ENCODE assay signal across 8 cellular contexts in the genomic region with DNA sequence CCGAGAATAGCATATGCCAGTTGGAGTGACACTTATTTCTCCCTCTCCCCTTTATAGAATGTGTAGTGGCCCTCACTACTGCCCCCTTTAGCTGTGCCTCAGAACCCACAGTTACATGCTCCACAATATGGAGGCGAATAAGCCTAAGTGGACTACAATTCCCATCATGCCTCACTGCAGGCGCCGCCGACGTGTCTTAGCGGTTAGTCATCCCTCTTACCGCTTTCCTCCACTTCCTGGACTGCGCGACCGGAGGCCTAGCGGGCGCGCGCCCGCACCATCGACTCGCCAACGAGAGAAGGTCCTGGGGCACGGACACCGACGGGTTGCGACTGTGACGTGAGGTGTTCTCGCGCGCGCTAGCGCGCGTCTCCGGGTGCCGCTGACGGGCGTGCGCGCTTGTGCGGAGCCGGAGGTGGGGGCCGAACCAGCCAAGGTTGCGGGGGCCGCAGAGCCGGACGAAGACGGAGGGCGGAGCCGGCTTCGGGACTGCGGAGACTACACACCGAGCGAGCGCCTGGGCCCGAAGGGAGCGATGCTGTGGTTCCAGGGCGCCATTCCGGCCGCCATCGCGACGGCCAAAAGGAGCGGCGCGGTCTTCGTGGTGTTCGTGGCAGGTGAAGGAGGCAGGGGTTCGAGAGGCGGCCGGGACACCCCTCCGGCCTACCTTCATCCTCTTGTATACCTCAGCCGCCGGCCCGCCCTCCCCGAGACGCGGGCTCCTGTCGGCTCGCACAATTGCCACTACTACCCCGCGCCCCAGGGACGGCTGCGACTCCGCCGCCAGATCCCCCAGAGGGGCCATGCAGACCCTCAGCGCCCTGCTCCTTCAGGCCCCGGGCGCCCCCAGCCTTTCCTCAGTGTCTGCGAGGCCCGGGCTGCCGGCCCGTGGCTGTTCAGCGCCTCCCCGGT.
DNase-seq lines count a peak whose midpoint lies in the region; ATAC-seq and TF ChIP-seq lines count a peak whose summit lies in the region.

A gene with protein sequence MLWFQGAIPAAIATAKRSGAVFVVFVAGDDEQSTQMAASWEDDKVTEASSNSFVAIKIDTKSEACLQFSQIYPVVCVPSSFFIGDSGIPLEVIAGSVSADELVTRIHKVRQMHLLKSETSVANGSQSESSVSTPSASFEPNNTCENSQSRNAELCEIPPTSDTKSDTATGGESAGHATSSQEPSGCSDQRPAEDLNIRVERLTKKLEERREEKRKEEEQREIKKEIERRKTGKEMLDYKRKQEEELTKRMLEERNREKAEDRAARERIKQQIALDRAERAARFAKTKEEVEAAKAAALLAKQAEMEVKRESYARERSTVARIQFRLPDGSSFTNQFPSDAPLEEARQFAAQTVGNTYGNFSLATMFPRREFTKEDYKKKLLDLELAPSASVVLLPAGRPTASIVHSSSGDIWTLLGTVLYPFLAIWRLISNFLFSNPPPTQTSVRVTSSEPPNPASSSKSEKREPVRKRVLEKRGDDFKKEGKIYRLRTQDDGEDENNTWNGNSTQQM (plus strand): TSS at position 461 of the 912 bp plus-strand sequence. CDS start 75 bp downstream, at position 536.

- DNase-seq in AG09319 (ENCODE audit: extremely low read depth, low read depth) (peak; percentile 97), NCI-H446 (lab: John Stamatoyannopoulos, UW) (peak; percentile 94 to 99), cerebellar nuclear complex (lab: John Stamatoyannopoulos, UW) (peak; percentile 88 to 96), islet precursor cell (peak; percentile 99)
- DNase-seq in stimulated activated CD4-positive, alpha-beta T cell treated with anti-CD3 and anti-CD28 coated beads, Interleukin-15, amount 100 ng/mL, for 1 hour (ENCODE audit: low read depth in 1 of 2, low spot score in 1 of 2) = peak; percentile 86

- ATAC-seq in GM19023 (IDR thresholded peaks at IDR 0.05; ENCODE audit: unreplicated experiment) (peak; percentile 90), HG03342 (IDR thresholded peaks at IDR 0.05; ENCODE audit: unreplicated experiment) (peak; percentile 91)
- peak; percentile 94 to 96 for ATAC-seq in activated CD4-positive, CD25-positive, alpha-beta regulatory T cell treated with anti-CD3 and anti-CD28 coated beads, Interleukin-2, amount 50 U/mL, for 24 hours

- peak; percentile 48 for TF ChIP-seq CTCF in AG09319 (IDR thresholded peaks at IDR 0.05; ENCODE audit: low read depth, low read length)

Comparison
In these comparisons a context has a peak if more than half of its experiments do, and no peak if none do; other contexts are left out.
1. Peak in every context shown above with its lines: DNase-seq and ATAC-seq.